1 cellular context compared by ENCODE assay signal in the genomic region with DNA sequence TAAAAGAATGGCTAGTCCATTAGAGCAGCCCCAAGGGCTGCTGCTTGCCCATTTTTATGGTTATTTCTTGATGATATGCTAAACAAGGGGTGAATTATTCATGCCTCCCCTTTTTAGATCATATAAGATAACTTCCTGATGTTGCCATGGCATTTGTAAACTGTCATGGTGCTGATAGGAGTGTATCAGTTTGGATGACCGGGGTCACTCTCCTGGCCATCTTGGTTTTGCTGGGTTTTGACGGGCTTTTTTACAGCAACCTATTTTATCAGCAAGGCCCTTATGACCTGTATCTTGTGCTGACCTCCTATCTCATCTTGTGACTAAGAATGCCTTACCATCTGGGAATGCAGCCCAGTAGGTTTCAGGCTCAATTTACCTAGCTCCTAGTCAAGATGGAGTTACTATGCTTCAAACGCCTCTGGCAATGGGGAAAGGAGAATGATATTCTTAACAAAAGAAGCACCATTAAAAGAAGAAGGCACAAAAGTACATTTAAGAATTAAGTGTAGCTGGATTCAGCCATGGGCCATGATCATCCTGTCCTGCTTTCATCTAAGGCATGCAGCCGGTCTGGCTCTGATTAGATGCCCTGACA.
TF ChIP-seq lines count a peak whose summit lies in the region.

No MANE protein-coding gene starts in this region.

TF ChIP-seq in K562, 482 proteins besides CTCF, POLR2A, EP300 and RAD21 (continued from another document):
- peak; percentile 15; the same call in 1 of the 2 replicates for TF ChIP-seq JUND (IDR thresholded peaks at IDR 0.05; ENCODE audit: borderline replicate concordance, low read depth, low read length)
- peak; percentile 30; the same call in 1 of the 3 replicates for TF ChIP-seq JUND (tag; IDR thresholded peaks at IDR 0.05; ENCODE audit: borderline replicate concordance, low read depth, low read length)
- TF ChIP-seq, protein P1, sequence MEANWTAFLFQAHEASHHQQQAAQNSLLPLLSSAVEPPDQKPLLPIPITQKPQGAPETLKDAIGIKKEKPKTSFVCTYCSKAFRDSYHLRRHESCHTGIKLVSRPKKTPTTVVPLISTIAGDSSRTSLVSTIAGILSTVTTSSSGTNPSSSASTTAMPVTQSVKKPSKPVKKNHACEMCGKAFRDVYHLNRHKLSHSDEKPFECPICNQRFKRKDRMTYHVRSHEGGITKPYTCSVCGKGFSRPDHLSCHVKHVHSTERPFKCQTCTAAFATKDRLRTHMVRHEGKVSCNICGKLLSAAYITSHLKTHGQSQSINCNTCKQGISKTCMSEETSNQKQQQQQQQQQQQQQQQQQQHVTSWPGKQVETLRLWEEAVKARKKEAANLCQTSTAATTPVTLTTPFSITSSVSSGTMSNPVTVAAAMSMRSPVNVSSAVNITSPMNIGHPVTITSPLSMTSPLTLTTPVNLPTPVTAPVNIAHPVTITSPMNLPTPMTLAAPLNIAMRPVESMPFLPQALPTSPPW (CRISPR knock-in tag; IDR thresholded peaks at IDR 0.05), result peak; percentile 68; the same call in 1 of the 2 replicates
- TF ChIP-seq ZNF644 (tag; IDR thresholded peaks at IDR 0.05; ENCODE audit: low read depth), result peak; percentile 48; the same call in 1 of the 2 replicates
- TF ChIP-seq NR2C2 (CRISPR knock-in tag; IDR thresholded peaks at IDR 0.05), result no peak
- peak; percentile 54; the same call in 1 of the 2 replicates for TF ChIP-seq NR2C2 (tag; IDR thresholded peaks at IDR 0.05)
- TF ChIP-seq ZNF408 (CRISPR knock-in tag; IDR thresholded peaks at IDR 0.05; ENCODE audit: low read depth), result no peak
- TF ChIP-seq TEAD4 (IDR thresholded peaks at IDR 0.05; ENCODE audit: low read length), result peak; percentile 33; the same call in 1 of the 2 replicates
- TF ChIP-seq TEAD4 (CRISPR knock-in tag; IDR thresholded peaks at IDR 0.05; ENCODE audit: borderline replicate concordance), result no peak
